ENCODE assay signal across 10 cellular contexts in genomic region chr1:176177764-176178163, GRCh38. TPM values are rescaled to one million over a fixed set of nuclear protein-coding genes. Genes with fewer than 3 reads are reported as not detected.
DNase-seq lines count a peak whose midpoint lies in the region; ATAC-seq, FAIRE-seq and TF ChIP-seq lines count a peak whose summit lies in the region.
"Had no signal": no experiment of that assay in that cellular context is flagged by ENCODE, and none has a peak within 500 bp of the region (broad histone marks: within the 10 kb centered on the region; RNA-seq: fewer than 3 reads in every experiment).

No MANE protein-coding gene starts in this region.

- H3K27me3 ChIP-seq in endothelial cell of umbilical vein (ENCODE audit: control insufficient read depth in 2 of 2, insufficient read depth in 2 of 2, low read length in 2 of 2) = no peaks in the 10 kb centered on the region

- no peaks in the 10 kb centered on the region for H3K9me1 ChIP-seq in endothelial cell of umbilical vein (replicated peaks; ENCODE audit: control insufficient read depth, extremely low read depth, insufficient read depth, low read length)

- H3K9ac ChIP-seq in endothelial cell of umbilical vein (replicated peaks; ENCODE audit: extremely low read depth, insufficient read depth, low read length) = no peak overlapping the region

- H2AFZ ChIP-seq in endothelial cell of umbilical vein (ENCODE audit: low read depth, low read length) = no peak overlapping the region

- in situ Hi-C loops in ACHN (cut with HindIII; ENCODE audit: low pct_ligation_motif_present, low pct_unique_long_range_greater_than_20kb, low sequenced_read_pairs) = no loop called here

- CTCF ChIA-PET in endothelial cell of umbilical vein (lab: Charles Lee) = no interaction called here

- no peak for FAIRE-seq in endothelial cell of umbilical vein (lab: Jason Lieb, UNC)
- FAIRE-seq: K562 had no signal

- ATAC-seq in GM18519 (IDR thresholded peaks at IDR 0.05; ENCODE audit: low FRiP score, unreplicated experiment) (peak; percentile 78), GM21576 (IDR thresholded peaks at IDR 0.05; ENCODE audit: unreplicated experiment) (peak; percentile 81), HG03457 (IDR thresholded peaks at IDR 0.05; ENCODE audit: unreplicated experiment) (peak; percentile 83), mucosa of descending colon (no peak)

- no peak overlapping the region for H3K27ac ChIP-seq in endothelial cell of umbilical vein (ENCODE audit: insufficient read depth, low read depth, low read length)

- DNase-seq in endothelial cell of umbilical vein (ENCODE audit: low read depth, low spot score) = peak; percentile 52
- no peak for DNase-seq in mucosa of descending colon
- no peak for DNase-seq in NCI-H146 (lab: John Stamatoyannopoulos, UW)
- DNase-seq in NCI-H1694 (lab: John Stamatoyannopoulos, UW) = no peak
- DNase-seq in ACHN = no peak
- DNase-seq: stimulated activated CD4-positive, alpha-beta T cell treated with anti-CD3 and anti-CD28 coated beads, Interleukin-1b, Interleukin-23, amount 100 ng/mL, for 48 hours had no signal

- no peaks in the 10 kb centered on the region for H3K9me3 ChIP-seq in endothelial cell of umbilical vein (replicated peaks; ENCODE audit: control insufficient read depth, insufficient read depth, low read length)
- H3K9me3 ChIP-seq in mucosa of descending colon = no peaks in the 10 kb centered on the region

- POLR2A ChIA-PET in endothelial cell of umbilical vein (lab: Charles Lee) = no interaction called here

- H3K79me2 ChIP-seq in endothelial cell of umbilical vein (ENCODE audit: control insufficient read depth, insufficient read depth, low read length) = peaks cover 73% of the 10 kb centered on the region

- dilution Hi-C loops in endothelial cell of umbilical vein (cut with MboI; ENCODE audit: extremely low pct_ligation_motif_present, low sequenced_read_pairs) = no loop called here

- H3K4me1 ChIP-seq in endothelial cell of umbilical vein (ENCODE audit: control insufficient read depth, extremely low read depth, insufficient read depth, low read length) = peaks cover 13% of the 10 kb centered on the region
- peaks cover 8% of the 10 kb centered on the region for H3K4me1 ChIP-seq in mucosa of descending colon (ENCODE audit: low read depth)

- no TSS peak for BruUV-seq in endothelial cell of umbilical vein (replicated peaks; lab: Mats Ljungman, UMichigan)

- H3K4me3 ChIP-seq in endothelial cell of umbilical vein (replicated peaks in 1 of 3; ENCODE audit: insufficient read depth in 1 of 3, low read depth in 1 of 3, low read length in 3 of 3) = no peak overlapping the region
- H3K4me3 ChIP-seq in mucosa of descending colon = no peak overlapping the region
- H3K4me3 ChIP-seq: K562 had no signal

- no peaks in the 10 kb centered on the region for H4K20me1 ChIP-seq in endothelial cell of umbilical vein (replicated peaks; ENCODE audit: control insufficient read depth, extremely low read depth, insufficient read depth, low read length)

- no peak for TF ChIP-seq POLR2A in endothelial cell of umbilical vein (IDR thresholded peaks at IDR 0.05; ENCODE audit: low read depth, low read length)

- TF ChIP-seq CTCF in endothelial cell of umbilical vein (IDR thresholded peaks at IDR 0.05; ENCODE audit: extremely low read depth in 1 of 2, insufficient read depth in 1 of 2, low read depth in 1 of 2, low read length in 2 of 2) (no peak), mucosa of descending colon (IDR thresholded peaks at IDR 0.05) (no peak)

- H3K4me2 ChIP-seq in endothelial cell of umbilical vein (ENCODE audit: insufficient read depth, low read length) = peak overlapping the region; percentile 55

- intact Hi-C loops in endothelial cell of umbilical vein (cut with micrococcal nuclease) = no loop called here
- intact Hi-C loops in mucosa of descending colon (cut with DNase I, micrococcal nuclease) = no loop called here

- peaks cover 0 to 2% of the 10 kb centered on the region in 2 experiments for H3K36me3 ChIP-seq in endothelial cell of umbilical vein (ENCODE audit: control insufficient read depth in 2 of 2, extremely low read depth in 1 of 2, insufficient read depth in 2 of 2, low read length in 2 of 2)
- no peaks in the 10 kb centered on the region for H3K36me3 ChIP-seq in mucosa of descending colon (ENCODE audit: low read depth)

TF ChIP-seq in endothelial cell of umbilical vein, 7 proteins besides CTCF, POLR2A, EP300 and RAD21:
- TF ChIP-seq POLR2AphosphoS5 (IDR thresholded peaks at IDR 0.05; ENCODE audit: insufficient read depth, low read depth, low read length) (no peak), EZH2 (IDR thresholded peaks at IDR 0.05; ENCODE audit: borderline replicate concordance, low read depth, low read length, severe bottlenecking) (no peak), GATA2 (IDR thresholded peaks at IDR 0.05; ENCODE audit: insufficient read depth, insufficient read length, low read depth, low read length) (no peak), FOS (IDR thresholded peaks at IDR 0.05; ENCODE audit: borderline replicate concordance, insufficient read depth, low read length) (no peak), MAX (IDR thresholded peaks at IDR 0.05; ENCODE audit: insufficient read depth, insufficient read length) (no peak), MYC (IDR thresholded peaks at IDR 0.05; ENCODE audit: low read depth, low read length) (no peak), JUN (IDR thresholded peaks at IDR 0.05; ENCODE audit: borderline replicate concordance, insufficient read depth, insufficient read length, low read depth) (no peak)
TF ChIP-seq in endothelial cell of umbilical vein: peak in this region for 0.

RNA-seq across cellular contexts. Expression of gene COP1, which starts 29.3 kb away (rescaled TPM):
- total RNA-seq in endothelial cell of umbilical vein (40.8 and 40.9 TPM in 2 replicates), mucosa of descending colon (10 to 100 TPM; 51.5 to 51.9 (median 51.9) TPM)
- 12.8 and 16.5 TPM in 2 replicates for polyA plus RNA-seq in endothelial cell of umbilical vein
- 19.1 and 20.4 TPM in 2 replicates for polyA plus RNA-seq in endothelial cell of umbilical vein (2011; cell fraction: cytosol; rRNA removed)
- polyA plus RNA-seq in endothelial cell of umbilical vein (2011; cell fraction: nucleus; rRNA removed) = 23.6 and 27.6 TPM in 2 replicates
- 25.5 and 39.2 TPM in 2 replicates for polyA plus RNA-seq in endothelial cell of umbilical vein (2012)
- 56.1 and 70.7 TPM in 2 replicates for polyA minus RNA-seq in endothelial cell of umbilical vein
- polyA minus RNA-seq in endothelial cell of umbilical vein (2011; cell fraction: cytosol; rRNA and poly(A)+ RNA removed) = 34.5 TPM
- polyA minus RNA-seq in endothelial cell of umbilical vein (2011; cell fraction: nucleus; rRNA and poly(A)+ RNA removed) = 132 and 201 TPM in 2 replicates
